In genomic region chr16:70772493-70772892, GRCh38 we compare ENCODE assay signal across 26 cellular contexts. TPM values are rescaled to one million over a fixed set of nuclear protein-coding genes. Genes with fewer than 3 reads are reported as not detected.
DNase-seq lines count a peak whose midpoint lies in the region; ATAC-seq, FAIRE-seq and TF ChIP-seq lines count a peak whose summit lies in the region.
"Had no signal": no experiment of that assay in that cellular context is flagged by ENCODE, and none has a peak within 500 bp of the region (broad histone marks: within the 10 kb centered on the region; RNA-seq: fewer than 3 reads in every experiment).

No MANE protein-coding gene starts in this region.

- H3K27ac ChIP-seq in A549 (no peak overlapping the region), brain microvascular endothelial cell (no peak overlapping the region)
- H3K27ac ChIP-seq: BLaER1, spleen had no signal

- no peak for TF ChIP-seq RAD21 in A549 (conservative IDR thresholded peaks at IDR 0.05 in 1 of 2, IDR thresholded peaks at IDR 0.05 in 1 of 2)

- H3K4me2 ChIP-seq in A549: no peak overlapping the region
- H3K4me2 ChIP-seq: BLaER1 had no signal

- no peak for FAIRE-seq in A549 (lab: Jason Lieb, UNC)
- no peak for FAIRE-seq in GM12892 (lab: Jason Lieb, UNC)
- FAIRE-seq: endometrium, urothelium cell line had no signal

- 88% methylated on average over 1 of the region's 1 CpG for WGBS in A549 (ENCODE audit: missing lambda C conversion rate)

- no peak for TF ChIP-seq EP300 in A549 (IDR thresholded peaks at IDR 0.05)

- POLR2A ChIA-PET in A549 (lab: Yijun Ruan, JAX): no interaction called here

- DNase-seq in A549 (ENCODE audit: low read depth in 1 of 2, low spot score in 1 of 2) (no peak), HT1080 (ENCODE audit: low read depth) (peak; percentile 29), brain microvascular endothelial cell (peak; percentile 28), foreskin fibroblast (peak; percentile 44 to 65), GM12892 (ENCODE audit: insufficient read length) (no peak), NCI-H2171 (lab: John Stamatoyannopoulos, UW) (no peak), GM19240 (ENCODE audit: insufficient read length, low spot score) (no peak), NCI-H1436 (lab: John Stamatoyannopoulos, UW) (no peak)
- DNase-seq: ACHN; activated CD4-positive, alpha-beta memory T cell treated with anti-CD3 and anti-CD28 coated beads for 36 hours; activated effector memory CD4-positive, alpha-beta T cell treated with Interleukin-2 at 50 U/mL for 16 hours; left colon; naive thymus-derived CD8-positive, alpha-beta T cell; NCI-H1417 treated with DMSO at 0.1 percent for 48 hours; OCI-M1; retina; SHP77; spleen; stimulated activated CD4-positive, alpha-beta T cell treated with anti-CD3 and anti-CD28 coated beads, Interleukin-2, amount 100 ng/mL, for 48 hours; substantia nigra; SW 1271 had no signal

- peaks cover 24% of the 10 kb centered on the region for H3K4me1 ChIP-seq in A549
- H3K4me1 ChIP-seq: HAP-1 had no signal

- CTCF ChIA-PET in A549 (lab: Yijun Ruan, JAX): interaction anchor here (3.0 to 17.5 kb wide), 10 partner anchors 11 to 119 kb away, joined by 26 to 463 read pairs (median 46); partner anchors contain the start of gene MTSS2

- H3K27me3 ChIP-seq in brain microvascular endothelial cell (replicated peaks): no peaks in the 10 kb centered on the region
- H3K27me3 ChIP-seq: BLaER1, spleen had no signal

- TF ChIP-seq POLR2A in A549 (IDR thresholded peaks at IDR 0.05; ENCODE audit: low read length) (no peak), GM12892 (IDR thresholded peaks at IDR 0.05; ENCODE audit: low read depth, low read length) (no peak)

- ATAC-seq in A549: no peak
- ATAC-seq: left colon; naive thymus-derived CD8-positive, alpha-beta T cell; stimulated activated effector memory CD8-positive, alpha-beta T cell treated with anti-CD3 and anti-CD28 coated beads, Interleukin-12 subunit alpha, Interleukin-12 subunit beta, amount 100 ng/mL, for 72 hours had no signal

- H3K4me3 ChIP-seq in A549 (no peak overlapping the region), brain microvascular endothelial cell (ENCODE audit: low read depth, low read length) (no peak overlapping the region), foreskin fibroblast (ENCODE audit: low read depth in 1 of 2, low read length in 2 of 2) (no peak overlapping the region)
- H3K4me3 ChIP-seq: BLaER1, HAP-1, spleen had no signal

- H3K36me3 ChIP-seq in brain microvascular endothelial cell (replicated peaks): peaks cover 8% of the 10 kb centered on the region

- no peaks in the 10 kb centered on the region for H3K9me3 ChIP-seq in A549
- H3K9me3 ChIP-seq: BLaER1, HAP-1, spleen had no signal

- TF ChIP-seq CTCF in A549 (IDR thresholded peaks at IDR 0.05) (no peak), brain microvascular endothelial cell (IDR thresholded peaks at IDR 0.05; ENCODE audit: low read depth, low read length, missing control alignments) (no peak), foreskin fibroblast (IDR thresholded peaks at IDR 0.05; ENCODE audit: low read depth, low read length) (no peak)

- in situ Hi-C loops in brain microvascular endothelial cell (cut with HindIII; ENCODE audit: low pct_ligation_motif_present, low sequenced_read_pairs): no loop called here

TF ChIP-seq in A549, 52 proteins besides CTCF, POLR2A, EP300 and RAD21:
- TF ChIP-seq ELK1 (IDR thresholded peaks at IDR 0.05; ENCODE audit: low read depth, low read length) (no peak), MAZ (IDR thresholded peaks at IDR 0.05; ENCODE audit: borderline replicate concordance, low read depth, low read length) (no peak), FOSL2 (IDR thresholded peaks at IDR 0.05) (no peak), FOSL2 (CRISPR knock-in tag; IDR thresholded peaks at IDR 0.05) (no peak), MAFK (IDR thresholded peaks at IDR 0.05; ENCODE audit: partially characterized antibody) (peak; percentile 5)

RNA-seq across cellular contexts. Expression of gene VAC14, which starts 28.5 kb away (rescaled TPM):
- 27.0 and 32.0 TPM in 2 replicates for polyA plus RNA-seq in A549 (2011; rRNA removed)
- 37.8 and 46.7 TPM in 2 replicates for polyA plus RNA-seq in A549 (2012; cell fraction: cytosol; rRNA removed)
- polyA plus RNA-seq in A549 (2012; cell fraction: nucleus; rRNA removed): 56.9 and 76.5 TPM in 2 replicates
- polyA plus RNA-seq in A549 (2017; fragmentation: RNase III; extraction: RNeasy Plus Mini Kit Qiagen cat#74134 plus additional on column Dnase treatment): 22.7 to 25.3 TPM (median 23.5 TPM) in 3 replicates
- 51.8 and 54.6 TPM in 2 replicates for polyA minus RNA-seq in A549 (2011; rRNA and poly(A)+ RNA removed)
- total RNA-seq in HT1080 (2014; rRNA removed; shearing (Covaris generic)): 70.7 and 103 TPM in 2 replicates
- 50.5 and 58.3 TPM in 2 replicates for polyA plus RNA-seq in HT1080 (2015; cell fraction: cytosol; rRNA removed)
- polyA plus RNA-seq in HT1080 (2015; cell fraction: nucleus; rRNA removed): 42.9 and 48.6 TPM in 2 replicates
- 13.3 TPM for polyA plus RNA-seq in GM12892 (2012; ENCODE audit: missing spikeins)

Comparison
In these comparisons a context has a peak if more than half of its experiments do, and no peak if none do; other contexts are left out.
1. DNase-seq: peak in HT1080 (single experiment), brain microvascular endothelial cell (single experiment) and foreskin fibroblast (2 of 2); none in A549 (0 of 2), GM12892 (single experiment), NCI-H2171 (single experiment), GM19240 (single experiment) and NCI-H1436 (single experiment).